ENCODE assay signal across 34 cellular contexts in genomic region chr19:2646866-2647535, GRCh38. TPM values are rescaled to one million over a fixed set of nuclear protein-coding genes. Genes with fewer than 3 reads are reported as not detected.
"Had no signal": no experiment of that assay in that cellular context is flagged by ENCODE, and none has a peak within 500 bp of the region (broad histone marks: within the 10 kb centered on the region; RNA-seq: fewer than 3 reads in every experiment).

No MANE protein-coding gene starts in this region.

- H3K4me3 ChIP-seq: esophagus muscularis mucosa, gastrocnemius medialis, heart left ventricle had no signal

- H3K36me3 ChIP-seq: brain microvascular endothelial cell, gastrocnemius medialis, heart left ventricle had no signal

- H3K27ac Mint-ChIP-seq: activated CD4-positive, alpha-beta memory T cell treated with anti-CD3 and anti-CD28 coated beads for 36 hours; activated CD4-positive, alpha-beta T cell treated with anti-CD3 and anti-CD28 coated beads for 36 hours; activated CD4-positive, alpha-beta T cell treated with anti-CD3 and anti-CD28 coated beads, Interleukin-2, amount 10 ng/mL, durations not matched to agents 24 days and 14 days; activated CD8-positive, alpha-beta memory T cell treated with anti-CD3 and anti-CD28 coated beads, Interleukin-2, amount 10 ng/mL, durations not matched to agents 7 days and 5 days; activated CD8-positive, alpha-beta T cell treated with anti-CD3 and anti-CD28 coated beads, Interleukin-2, amount 10 ng/mL, durations not matched to agents 7 days and 5 days; activated naive CD4-positive, alpha-beta T cell treated with anti-CD3 and anti-CD28 coated beads, Interleukin-2, amount 10 ng/mL, durations not matched to agents 7 days and 5 days; activated naive CD4-positive, alpha-beta T cell treated with anti-CD3 and anti-CD28 coated beads, Interleukin-2, amount 50 U/mL, for 72 hours; activated naive CD8-positive, alpha-beta T cell treated with anti-CD3 and anti-CD28 coated beads, Interleukin-2, amount 10 ng/mL, durations not matched to agents 7 days and 5 days; activated T-helper 1 cell treated with anti-CD3 and anti-CD28 coated beads, Interleukin-12 subunit alpha, Interleukin-12 subunit beta, Interleukin-2, Interleukin-4 antibody, amounts not matched to agents 30 ng/mL and 10 ng/mL and 1 ng/mL, durations not matched to agents 14 hours and 24 hours and 36 hours; activated T-helper 2 cell treated with anti-CD3 and anti-CD28 coated beads, Interferon-gamma antibody, Interleukin-2, Interleukin-4, amounts not matched to agents 10 μg/mL and 5 μg/mL and 100 μg/mL, durations not matched to agents 14 hours and 24 hours and 36 hours; effector memory CD8-positive, alpha-beta T cell; T-cell; T-helper 1 cell treated with Interleukin-12 subunit alpha and Interleukin-12 subunit beta and Interleukin-4 antibody, amounts not matched to agents 30 μg/mL and 1 μg/mL, for 36 hours had no signal

- H3K9me3 ChIP-seq: gastrocnemius medialis had no signal

- FAIRE-seq: astrocyte, bronchial epithelial cell had no signal

- H3K27me3 Mint-ChIP-seq: activated CD4-positive, alpha-beta memory T cell treated with anti-CD3 and anti-CD28 coated beads for 36 hours; activated CD4-positive, alpha-beta T cell treated with anti-CD3 and anti-CD28 coated beads for 36 hours; activated CD4-positive, alpha-beta T cell treated with anti-CD3 and anti-CD28 coated beads, Interleukin-2, amount 10 ng/mL, durations not matched to agents 24 days and 14 days; activated CD8-positive, alpha-beta memory T cell treated with anti-CD3 and anti-CD28 coated beads, Interleukin-2, amount 10 ng/mL, durations not matched to agents 7 days and 5 days; T-cell had no signal

- DNase-seq: activated CD4-positive, alpha-beta memory T cell treated with anti-CD3 and anti-CD28 coated beads for 36 hours; activated CD4-positive, alpha-beta T cell treated with anti-CD3 and anti-CD28 coated beads for 36 hours; activated CD4-positive, alpha-beta T cell treated with anti-CD3 and anti-CD28 coated beads, Interleukin-2, amount 10 ng/mL, durations not matched to agents 24 days and 14 days; activated CD4-positive, CD25-positive, alpha-beta regulatory T cell; activated CD4-positive, CD25-positive, alpha-beta regulatory T cell treated with anti-CD3 and anti-CD28 coated beads, Interleukin-2, amount 50 U/mL, for 72 hours; activated CD8-positive, alpha-beta memory T cell treated with anti-CD3 and anti-CD28 coated beads, Interleukin-2, amount 10 ng/mL, durations not matched to agents 7 days and 5 days; activated CD8-positive, alpha-beta memory T cell treated with anti-CD3 and anti-CD28 coated beads, Interleukin-2, amount 50 U/mL, for 4 hours; activated CD8-positive, alpha-beta T cell treated with anti-CD3 and anti-CD28 coated beads, Interleukin-2, amount 10 ng/mL, durations not matched to agents 7 days and 5 days; activated effector memory CD4-positive, alpha-beta T cell treated with anti-CD3 and anti-CD28 coated beads, Interleukin-2, amount 50 U/mL, for 16 hours; activated naive CD4-positive, alpha-beta T cell treated with anti-CD3 and anti-CD28 coated beads, Interleukin-2, amount 10 ng/mL, durations not matched to agents 7 days and 5 days; activated naive CD8-positive, alpha-beta T cell treated with anti-CD3 and anti-CD28 coated beads, Interleukin-2, amount 10 ng/mL, durations not matched to agents 7 days and 5 days; activated T-cell treated with anti-CD3 and anti-CD28 coated beads, Interleukin-2, amount 50 U/mL, for 1 hour; activated T-cell treated with anti-CD3 and anti-CD28 coated beads, Interleukin-2, amount 50 U/mL, for 48 hours; anterior cingulate cortex; brain microvascular endothelial cell; cerebellar nuclear complex; cortex of kidney; dermis blood vessel endothelial cell; effector CD4-positive, alpha-beta T cell; effector memory CD8-positive, alpha-beta T cell; erythroblast; foreskin keratinocyte; gastrocnemius medialis; glutamatergic neuron; heart left ventricle; SW 1271; T-cell had no signal

- H3K4me1 ChIP-seq: foreskin keratinocyte, gastrocnemius medialis had no signal

- H3K27ac ChIP-seq: brain microvascular endothelial cell, esophagus muscularis mucosa, foreskin keratinocyte, gastrocnemius medialis, heart left ventricle had no signal

- H3K27me3 ChIP-seq: brain microvascular endothelial cell, esophagus muscularis mucosa, foreskin keratinocyte, gastrocnemius medialis, heart left ventricle had no signal

- H3K4me3 Mint-ChIP-seq: activated CD4-positive, alpha-beta memory T cell treated with anti-CD3 and anti-CD28 coated beads for 36 hours; activated CD4-positive, alpha-beta T cell treated with anti-CD3 and anti-CD28 coated beads for 36 hours; activated CD4-positive, alpha-beta T cell treated with anti-CD3 and anti-CD28 coated beads, Interleukin-2, amount 10 ng/mL, durations not matched to agents 24 days and 14 days; activated CD8-positive, alpha-beta memory T cell treated with anti-CD3 and anti-CD28 coated beads, Interleukin-2, amount 10 ng/mL, durations not matched to agents 7 days and 5 days; activated CD8-positive, alpha-beta T cell treated with anti-CD3 and anti-CD28 coated beads, Interleukin-2, amount 10 ng/mL, durations not matched to agents 7 days and 5 days; activated naive CD4-positive, alpha-beta T cell treated with anti-CD3 and anti-CD28 coated beads, Interleukin-2, amount 10 ng/mL, durations not matched to agents 7 days and 5 days; activated naive CD8-positive, alpha-beta T cell treated with anti-CD3 and anti-CD28 coated beads, Interleukin-2, amount 10 ng/mL, durations not matched to agents 7 days and 5 days; activated T-helper 1 cell treated with anti-CD3 and anti-CD28 coated beads, Interleukin-12 subunit alpha, Interleukin-12 subunit beta, Interleukin-2, Interleukin-4 antibody, amounts not matched to agents 30 ng/mL and 10 ng/mL and 1 ng/mL, durations not matched to agents 14 hours and 24 hours and 36 hours; effector memory CD8-positive, alpha-beta T cell; T-cell; T-helper 1 cell treated with Interleukin-12 subunit alpha and Interleukin-12 subunit beta and Interleukin-4 antibody, amounts not matched to agents 30 μg/mL and 1 μg/mL, for 36 hours had no signal

- H3K36me3 Mint-ChIP-seq: activated CD4-positive, alpha-beta memory T cell treated with anti-CD3 and anti-CD28 coated beads for 36 hours; activated CD8-positive, alpha-beta memory T cell treated with anti-CD3 and anti-CD28 coated beads, Interleukin-2, amount 10 ng/mL, durations not matched to agents 7 days and 5 days; activated naive CD4-positive, alpha-beta T cell treated with anti-CD3 and anti-CD28 coated beads, Interleukin-2, amount 10 ng/mL, durations not matched to agents 7 days and 5 days; activated naive CD4-positive, alpha-beta T cell treated with anti-CD3 and anti-CD28 coated beads, Interleukin-2, amount 50 U/mL, for 72 hours; activated naive CD8-positive, alpha-beta T cell treated with anti-CD3 and anti-CD28 coated beads, Interleukin-2, amount 10 ng/mL, durations not matched to agents 7 days and 5 days; T-cell had no signal

- H3K4me1 Mint-ChIP-seq: activated CD4-positive, alpha-beta T cell treated with anti-CD3 and anti-CD28 coated beads for 36 hours; activated CD4-positive, alpha-beta T cell treated with anti-CD3 and anti-CD28 coated beads, Interleukin-2, amount 10 ng/mL, durations not matched to agents 24 days and 14 days; activated CD8-positive, alpha-beta memory T cell treated with anti-CD3 and anti-CD28 coated beads, Interleukin-2, amount 10 ng/mL, durations not matched to agents 7 days and 5 days; activated naive CD4-positive, alpha-beta T cell treated with anti-CD3 and anti-CD28 coated beads, Interleukin-2, amount 10 ng/mL, durations not matched to agents 7 days and 5 days; activated naive CD8-positive, alpha-beta T cell treated with anti-CD3 and anti-CD28 coated beads, Interleukin-2, amount 10 ng/mL, durations not matched to agents 7 days and 5 days; T-cell had no signal

- H3K9me3 Mint-ChIP-seq: activated CD4-positive, alpha-beta memory T cell treated with anti-CD3 and anti-CD28 coated beads for 36 hours; activated CD4-positive, alpha-beta T cell treated with anti-CD3 and anti-CD28 coated beads, Interleukin-2, amount 10 ng/mL, durations not matched to agents 24 days and 14 days; activated naive CD4-positive, alpha-beta T cell treated with anti-CD3 and anti-CD28 coated beads, Interleukin-2, amount 10 ng/mL, durations not matched to agents 7 days and 5 days; activated naive CD4-positive, alpha-beta T cell treated with anti-CD3 and anti-CD28 coated beads, Interleukin-2, amount 50 U/mL, for 72 hours; activated naive CD8-positive, alpha-beta T cell treated with anti-CD3 and anti-CD28 coated beads, Interleukin-2, amount 10 ng/mL, durations not matched to agents 7 days and 5 days; activated T-helper 1 cell treated with anti-CD3 and anti-CD28 coated beads, Interleukin-12 subunit alpha, Interleukin-12 subunit beta, Interleukin-2, Interleukin-4 antibody, amounts not matched to agents 30 ng/mL and 10 ng/mL and 1 ng/mL, durations not matched to agents 14 hours and 24 hours and 36 hours; activated T-helper 2 cell treated with anti-CD3 and anti-CD28 coated beads, Interferon-gamma antibody, Interleukin-2, Interleukin-4, amounts not matched to agents 10 μg/mL and 5 μg/mL and 100 μg/mL, durations not matched to agents 14 hours and 24 hours and 36 hours; effector memory CD8-positive, alpha-beta T cell; T-cell; T-helper 1 cell treated with Interleukin-12 subunit alpha and Interleukin-12 subunit beta and Interleukin-4 antibody, amounts not matched to agents 30 μg/mL and 1 μg/mL, for 36 hours had no signal

- ATAC-seq: activated CD4-positive, alpha-beta T cell treated with anti-CD3 and anti-CD28 coated beads for 36 hours; activated CD8-positive, alpha-beta memory T cell treated with anti-CD3 and anti-CD28 coated beads, Interleukin-2, amount 10 ng/mL, durations not matched to agents 7 days and 5 days; activated CD8-positive, alpha-beta T cell treated with anti-CD3 and anti-CD28 coated beads, Interleukin-2, amount 10 ng/mL, durations not matched to agents 7 days and 5 days; activated naive CD4-positive, alpha-beta T cell treated with anti-CD3 and anti-CD28 coated beads, Interleukin-2, amount 50 U/mL, for 72 hours; effector memory CD8-positive, alpha-beta T cell; foreskin keratinocyte; gastrocnemius medialis; heart left ventricle; T-cell had no signal

RNA-seq across cellular contexts. Expression of gene GNG7, which starts 55.5 kb away (rescaled TPM):
- total RNA-seq: activated CD8-positive, alpha-beta memory T cell treated with anti-CD3 and anti-CD28 coated beads, Interleukin-2, amount 10 ng/mL, durations not matched to agents 7 days and 5 days had no signal
